23 cellular contexts compared by ENCODE assay signal in genomic region chr17:61799812-61800484, GRCh38.
"Had no signal": no experiment of that assay in that cellular context is flagged by ENCODE, and none has a peak within 500 bp of the region (broad histone marks: within the 10 kb centered on the region; RNA-seq: fewer than 3 reads in every experiment).

No MANE protein-coding gene starts in this region.

- H3K27ac Mint-ChIP-seq: activated CD4-positive, alpha-beta T cell treated with anti-CD3 and anti-CD28 coated beads, Interleukin-2, amount 10 ng/mL, durations not matched to agents 24 days and 14 days; activated CD8-positive, alpha-beta T cell treated with anti-CD3 and anti-CD28 coated beads, Interleukin-2, amount 10 ng/mL, durations not matched to agents 7 days and 5 days; endodermal cell had no signal

- H3K27me3 Mint-ChIP-seq: activated CD4-positive, alpha-beta T cell treated with anti-CD3 and anti-CD28 coated beads, Interleukin-2, amount 10 ng/mL, durations not matched to agents 24 days and 14 days; naive thymus-derived CD8-positive, alpha-beta T cell had no signal

- H3K4me1 Mint-ChIP-seq: activated CD4-positive, alpha-beta T cell treated with anti-CD3 and anti-CD28 coated beads, Interleukin-2, amount 10 ng/mL, durations not matched to agents 24 days and 14 days; naive thymus-derived CD8-positive, alpha-beta T cell had no signal

- H3K4me3 Mint-ChIP-seq: activated CD4-positive, alpha-beta T cell treated with anti-CD3 and anti-CD28 coated beads, Interleukin-2, amount 10 ng/mL, durations not matched to agents 24 days and 14 days; activated CD8-positive, alpha-beta T cell treated with anti-CD3 and anti-CD28 coated beads, Interleukin-2, amount 10 ng/mL, durations not matched to agents 7 days and 5 days; activated T-cell treated with anti-CD3 and anti-CD28 coated beads, Interleukin-2, amount 50 U/mL, for 4 hours; endodermal cell; naive thymus-derived CD8-positive, alpha-beta T cell had no signal

- H3K9me3 Mint-ChIP-seq: activated CD4-positive, alpha-beta T cell treated with anti-CD3 and anti-CD28 coated beads, Interleukin-2, amount 10 ng/mL, durations not matched to agents 24 days and 14 days; activated T-cell treated with anti-CD3 and anti-CD28 coated beads, Interleukin-2, amount 50 U/mL, for 4 hours; endodermal cell; naive thymus-derived CD8-positive, alpha-beta T cell had no signal

- ATAC-seq: activated CD8-positive, alpha-beta T cell treated with anti-CD3 and anti-CD28 coated beads, Interleukin-2, amount 10 ng/mL, durations not matched to agents 7 days and 5 days; activated T-cell treated with anti-CD3 and anti-CD28 coated beads, Interleukin-2, amount 50 U/mL, for 4 hours; left cardiac atrium; naive thymus-derived CD8-positive, alpha-beta T cell; psoas muscle; right cardiac atrium had no signal

- H3K36me3 Mint-ChIP-seq: naive thymus-derived CD8-positive, alpha-beta T cell had no signal

- DNase-seq: activated CD4-positive, alpha-beta T cell treated with anti-CD3 and anti-CD28 coated beads, Interleukin-2, amount 10 ng/mL, durations not matched to agents 24 days and 14 days; activated CD8-positive, alpha-beta T cell treated with anti-CD3 and anti-CD28 coated beads, Interleukin-2, amount 10 ng/mL, durations not matched to agents 7 days and 5 days; activated effector memory CD4-positive, alpha-beta T cell treated with Interleukin-2 at 50 U/mL for 16 hours; activated naive CD4-positive, alpha-beta T cell treated with anti-CD3 and anti-CD28 coated beads, Interleukin-2, amount 50 U/mL, for 16 hours; activated T-cell treated with anti-CD3 and anti-CD28 coated beads, Interleukin-2, amount 50 U/mL, for 4 hours; aorta; brain microvascular endothelial cell; central memory CD4-positive, alpha-beta T cell; endodermal cell; foreskin fibroblast; hippocampal formation; left cardiac atrium; mesendoderm; naive thymus-derived CD8-positive, alpha-beta T cell; ovary; psoas muscle; right cardiac atrium; small intestine; stimulated activated CD4-positive, alpha-beta T cell treated with anti-CD3 and anti-CD28 coated beads, Interleukin-15, amount 100 ng/mL, for 24 hours; stimulated activated CD4-positive, alpha-beta T cell treated with anti-CD3 and anti-CD28 coated beads, Interleukin-4, amount 100 ng/mL, for 1 hour; stomach; testis; upper lobe of left lung had no signal
